7 cellular contexts compared by ENCODE assay signal in the genomic region with DNA sequence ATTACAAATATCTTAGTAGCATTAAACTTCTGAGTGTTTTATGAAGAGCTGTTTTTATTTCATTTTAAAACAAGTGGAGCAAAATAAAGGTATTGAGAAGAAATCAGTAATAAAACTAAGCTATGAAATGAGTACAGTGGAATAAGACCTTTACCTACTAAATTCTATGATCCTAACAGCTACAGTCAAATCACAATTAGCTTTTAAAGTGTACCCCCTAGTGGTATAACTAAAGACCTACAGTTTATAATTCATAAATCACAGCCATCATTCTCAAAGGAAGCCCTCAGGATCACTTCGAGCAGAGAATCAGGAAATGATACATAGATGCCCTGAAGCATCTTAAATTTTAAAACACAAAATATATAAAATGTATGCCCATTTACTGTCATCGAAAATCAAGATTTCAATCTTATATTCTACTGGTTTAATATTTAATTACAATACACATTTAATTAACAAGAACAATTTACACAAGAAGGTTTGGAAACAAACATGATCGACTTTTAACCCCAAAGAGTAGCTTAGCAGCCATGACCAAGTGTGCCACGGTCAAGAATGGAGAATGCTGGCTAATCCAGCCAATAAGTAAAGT. TPM values are rescaled to one million over a fixed set of nuclear protein-coding genes. Genes with fewer than 3 reads are reported as not detected.
DNase-seq lines count a peak whose midpoint lies in the region; ATAC-seq, FAIRE-seq and TF ChIP-seq lines count a peak whose summit lies in the region.

No MANE protein-coding gene starts in this region.

- TF ChIP-seq POLR2A in sigmoid colon (IDR thresholded peaks at IDR 0.05): no peak

- peak overlapping the region in 1 of 4 donors; percentile 0 for H3K27ac ChIP-seq in sigmoid colon

- H3K36me3 ChIP-seq in sigmoid colon: peaks cover 14 to 89% (median 41%) of the 10 kb centered on the region in 4 donors

- no peak for FAIRE-seq in HTR-8/SVneo (lab: Jason Lieb, UNC)

- no peaks in the 10 kb centered on the region for H3K27me3 ChIP-seq in sigmoid colon

- no peak overlapping the region for H3K4me3 ChIP-seq in sigmoid colon

- ATAC-seq in GM21447 (IDR thresholded peaks at IDR 0.05; ENCODE audit: unreplicated experiment): peak; percentile 71
- no peak for ATAC-seq in omental fat pad (ENCODE audit: low FRiP score)

- H3K9me3 ChIP-seq in sigmoid colon: no peaks in the 10 kb centered on the region

- WGBS in sigmoid colon, 2 donors: 56 to 65% methylated on average over 4 of the region's 4 CpGs

- H3K4me1 ChIP-seq in sigmoid colon: peaks cover 0 to 9% (median 0%) of the 10 kb centered on the region in 4 donors

- no peak for TF ChIP-seq EP300 in sigmoid colon (IDR thresholded peaks at IDR 0.05)

- DNase-seq in G401 (ENCODE audit: low spot score): peak; percentile 58
- DNase-seq in HTR-8/SVneo (ENCODE audit: insufficient read length, low spot score): peak; percentile 44
- DNase-seq in SKM-1 treated with dmso at 0.1 percent for 144 hours (lab: John Stamatoyannopoulos, UW; ENCODE audit: unreplicated experiment): peak; percentile 44
- peak; percentile 23 for DNase-seq in fibroblast of the conjunctiva (ENCODE audit: low read depth)
- DNase-seq in sigmoid colon: no peak
- DNase-seq in omental fat pad (ENCODE audit: low spot score): no peak

- in situ Hi-C loops in G401 (cut with HindIII; ENCODE audit: low sequenced_read_pairs): no loop called here

- intact Hi-C loops in sigmoid colon (cut with DNase I): no loop called here

- TF ChIP-seq CTCF in sigmoid colon (IDR thresholded peaks at IDR 0.05) (peak in 3 of 4 experiments; percentile 33 to 64 (median 35)), omental fat pad (IDR thresholded peaks at IDR 0.05) (no peak)

RNA-seq across cellular contexts. Expression of gene CCNH, which starts 12.3 kb away (rescaled TPM):
- 62.2 and 86.2 TPM in 2 replicates for total RNA-seq in G401 (2014; rRNA removed; shearing (Covaris generic))
- total RNA-seq in sigmoid colon (10 to 100 TPM; 79.2 to 92.7 (median 89.1) TPM), omental fat pad (100 to 1,000 TPM; 191 to 370 (median 240) TPM)
- polyA plus RNA-seq in sigmoid colon: 10 to 100 TPM; 32.1 to 42.0 (median 35.6) TPM

Comparison
In these comparisons a context has a peak if more than half of its experiments do, and no peak if none do; other contexts are left out.
1. DNase-seq: peak in G401 (single experiment), HTR-8/SVneo (single experiment), SKM-1 treated with dmso at 0.1 percent for 144 hours (single experiment) and fibroblast of the conjunctiva (single experiment); none in sigmoid colon (single experiment) and omental fat pad (single experiment).
2. CTCF ChIP-seq: peak in sigmoid colon (3 of 4); none in omental fat pad (0 of 3).